Comparison of ENCODE assay signal across 14 cellular contexts in the genomic region with DNA sequence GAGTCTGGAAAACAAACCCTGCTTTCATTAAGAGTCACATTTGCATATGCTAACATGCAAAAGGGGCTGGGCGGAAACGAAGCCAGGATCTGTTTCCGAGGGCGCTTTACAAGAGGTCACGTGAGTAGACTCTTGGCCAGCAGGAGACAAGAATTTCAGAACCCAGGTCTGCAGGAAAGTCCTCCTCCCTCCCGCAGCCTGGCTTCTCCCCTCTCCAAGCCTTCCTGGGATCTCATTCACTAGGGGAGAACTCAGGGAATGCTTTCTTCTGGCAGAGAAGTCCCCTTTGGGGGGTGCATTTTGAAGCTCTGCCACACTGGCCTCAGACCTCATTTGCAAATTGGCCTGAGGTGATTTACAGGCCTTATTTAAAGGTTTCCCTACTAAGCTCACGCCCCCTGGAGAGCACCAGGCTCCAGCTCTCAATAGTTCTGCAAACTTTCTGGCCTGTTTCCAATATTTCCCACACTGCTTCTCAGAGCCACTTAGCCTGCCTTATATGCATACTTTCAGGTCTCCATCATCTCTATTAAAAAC.
DNase-seq lines count a peak whose midpoint lies in the region; ATAC-seq and TF ChIP-seq lines count a peak whose summit lies in the region.
"Had no signal": no experiment of that assay in that cellular context is flagged by ENCODE, and none has a peak within 500 bp of the region (broad histone marks: within the 10 kb centered on the region; RNA-seq: fewer than 3 reads in every experiment).

No MANE protein-coding gene starts in this region.

- no peak for TF ChIP-seq RAD21 in Ishikawa (IDR thresholded peaks at IDR 0.05; ENCODE audit: low read depth)

- DNase-seq in anterior cingulate cortex (lab: John Stamatoyannopoulos, UW) (peak in 49 of 58 donors; percentile 9 to 86 (median 48)), islet precursor cell (peak; percentile 82), dedifferentiated amniotic fluid mesenchymal stem cell (ENCODE audit: extremely low spot score) (no peak)
- DNase-seq in activated CD4-positive, CD25-positive, alpha-beta regulatory T cell treated with anti-CD3 and anti-CD28 coated beads, Interleukin-2, amount 50 U/mL, for 72 hours, result no peak
- no peak for DNase-seq in activated CD4-positive, alpha-beta T cell treated with anti-CD3 and anti-CD28 coated beads for 48 hours
- DNase-seq: activated CD4-positive, alpha-beta T cell treated with anti-CD3 and anti-CD28 coated beads for 1 hour; activated gamma-delta T cell treated with Interleukin-2 at 50 U/mL for 16 hours; CD4-positive, CD25-positive, alpha-beta regulatory T cell; retina had no signal

- H3K27me3 ChIP-seq in BLaER1 treated with 17β-estradiol and CSF1 and Interleukin-3, amounts not matched to agents 10 nM and 100 nM, result no peaks in the 10 kb centered on the region

- no peak overlapping the region for H3K9ac ChIP-seq in BLaER1 treated with 17β-estradiol and CSF1 and Interleukin-3, amounts not matched to agents 10 nM and 100 nM

- peaks cover 0 to 47% (median 0%) of the 10 kb centered on the region in 11 experiments; a peak in 4 of 22 replicates for H4K20me1 ChIP-seq in BLaER1 treated with 17β-estradiol and CSF1 and Interleukin-3, amounts not matched to agents 10 nM and 100 nM

- H3K4me2 ChIP-seq in BLaER1 treated with 17β-estradiol and CSF1 and Interleukin-3, amounts not matched to agents 10 nM and 100 nM, result peak overlapping the region in 6 of 11 experiments; percentile 27 to 83 (median 71); a peak in 10 of 22 replicates

- no peak overlapping the region for H3K4me3 ChIP-seq in BLaER1 treated with 17β-estradiol and CSF1 and Interleukin-3, amounts not matched to agents 10 nM and 100 nM

- H3K36me3 ChIP-seq in BLaER1 treated with 17β-estradiol and CSF1 and Interleukin-3, amounts not matched to agents 10 nM and 100 nM, result peaks cover 0 to 97% (median 0%) of the 10 kb centered on the region in 11 experiments; a peak in 5 of 22 replicates

- no peak for TF ChIP-seq EP300 in Ishikawa (IDR thresholded peaks at IDR 0.05; ENCODE audit: borderline replicate concordance)

- no peak for ATAC-seq in GM18909 (IDR thresholded peaks at IDR 0.05; ENCODE audit: poor library complexity, unreplicated experiment)
- ATAC-seq: left lobe of liver, Panc1 had no signal

- H3K27ac ChIP-seq in BLaER1 treated with 17β-estradiol and CSF1 and Interleukin-3, amounts not matched to agents 10 nM and 100 nM, result peak overlapping the region in 2 of 11 experiments; percentile 22 to 78; a peak in 2 of 22 replicates

- no peaks in the 10 kb centered on the region for H3K9me3 ChIP-seq in BLaER1 treated with 17β-estradiol and CSF1 and Interleukin-3, amounts not matched to agents 10 nM and 100 nM (replicated peaks in 1 of 11)

- peaks cover 13 to 87% (median 56%) of the 10 kb centered on the region in 10 experiments; a peak in 19 of 20 replicates for H3K4me1 ChIP-seq in BLaER1 treated with 17β-estradiol and CSF1 and Interleukin-3, amounts not matched to agents 10 nM and 100 nM

TF ChIP-seq in Ishikawa, 13 proteins besides CTCF, POLR2A, EP300 and RAD21:
- TF ChIP-seq, protein P1, sequence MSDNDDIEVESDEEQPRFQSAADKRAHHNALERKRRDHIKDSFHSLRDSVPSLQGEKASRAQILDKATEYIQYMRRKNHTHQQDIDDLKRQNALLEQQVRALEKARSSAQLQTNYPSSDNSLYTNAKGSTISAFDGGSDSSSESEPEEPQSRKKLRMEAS (IDR thresholded peaks at IDR 0.05), result no peak
- TF ChIP-seq, protein P2, sequence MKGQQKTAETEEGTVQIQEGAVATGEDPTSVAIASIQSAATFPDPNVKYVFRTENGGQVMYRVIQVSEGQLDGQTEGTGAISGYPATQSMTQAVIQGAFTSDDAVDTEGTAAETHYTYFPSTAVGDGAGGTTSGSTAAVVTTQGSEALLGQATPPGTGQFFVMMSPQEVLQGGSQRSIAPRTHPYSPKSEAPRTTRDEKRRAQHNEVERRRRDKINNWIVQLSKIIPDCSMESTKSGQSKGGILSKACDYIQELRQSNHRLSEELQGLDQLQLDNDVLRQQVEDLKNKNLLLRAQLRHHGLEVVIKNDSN (IDR thresholded peaks at IDR 0.05), result peak; percentile 47
- TF ChIP-seq, protein P3, sequence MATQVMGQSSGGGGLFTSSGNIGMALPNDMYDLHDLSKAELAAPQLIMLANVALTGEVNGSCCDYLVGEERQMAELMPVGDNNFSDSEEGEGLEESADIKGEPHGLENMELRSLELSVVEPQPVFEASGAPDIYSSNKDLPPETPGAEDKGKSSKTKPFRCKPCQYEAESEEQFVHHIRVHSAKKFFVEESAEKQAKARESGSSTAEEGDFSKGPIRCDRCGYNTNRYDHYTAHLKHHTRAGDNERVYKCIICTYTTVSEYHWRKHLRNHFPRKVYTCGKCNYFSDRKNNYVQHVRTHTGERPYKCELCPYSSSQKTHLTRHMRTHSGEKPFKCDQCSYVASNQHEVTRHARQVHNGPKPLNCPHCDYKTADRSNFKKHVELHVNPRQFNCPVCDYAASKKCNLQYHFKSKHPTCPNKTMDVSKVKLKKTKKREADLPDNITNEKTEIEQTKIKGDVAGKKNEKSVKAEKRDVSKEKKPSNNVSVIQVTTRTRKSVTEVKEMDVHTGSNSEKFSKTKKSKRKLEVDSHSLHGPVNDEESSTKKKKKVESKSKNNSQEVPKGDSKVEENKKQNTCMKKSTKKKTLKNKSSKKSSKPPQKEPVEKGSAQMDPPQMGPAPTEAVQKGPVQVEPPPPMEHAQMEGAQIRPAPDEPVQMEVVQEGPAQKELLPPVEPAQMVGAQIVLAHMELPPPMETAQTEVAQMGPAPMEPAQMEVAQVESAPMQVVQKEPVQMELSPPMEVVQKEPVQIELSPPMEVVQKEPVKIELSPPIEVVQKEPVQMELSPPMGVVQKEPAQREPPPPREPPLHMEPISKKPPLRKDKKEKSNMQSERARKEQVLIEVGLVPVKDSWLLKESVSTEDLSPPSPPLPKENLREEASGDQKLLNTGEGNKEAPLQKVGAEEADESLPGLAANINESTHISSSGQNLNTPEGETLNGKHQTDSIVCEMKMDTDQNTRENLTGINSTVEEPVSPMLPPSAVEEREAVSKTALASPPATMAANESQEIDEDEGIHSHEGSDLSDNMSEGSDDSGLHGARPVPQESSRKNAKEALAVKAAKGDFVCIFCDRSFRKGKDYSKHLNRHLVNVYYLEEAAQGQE (IDR thresholded peaks at IDR 0.05; ENCODE audit: low read depth), result no peak
- TF ChIP-seq NFIC (IDR thresholded peaks at IDR 0.05), result peak; percentile 67

Comparison
In these comparisons a context has a peak if more than half of its experiments do, and no peak if none do; other contexts are left out.
1. DNase-seq: peak in anterior cingulate cortex (49 of 58) and islet precursor cell (single experiment); none in activated CD4-positive, CD25-positive, alpha-beta regulatory T cell treated with anti-CD3 and anti-CD28 coated beads, Interleukin-2, amount 50 U/mL, for 72 hours (single experiment), dedifferentiated amniotic fluid mesenchymal stem cell (single experiment) and activated CD4-positive, alpha-beta T cell treated with anti-CD3 and anti-CD28 coated beads for 48 hours (single experiment).